ENCODE assay signal across 21 cellular contexts in the genomic region with DNA sequence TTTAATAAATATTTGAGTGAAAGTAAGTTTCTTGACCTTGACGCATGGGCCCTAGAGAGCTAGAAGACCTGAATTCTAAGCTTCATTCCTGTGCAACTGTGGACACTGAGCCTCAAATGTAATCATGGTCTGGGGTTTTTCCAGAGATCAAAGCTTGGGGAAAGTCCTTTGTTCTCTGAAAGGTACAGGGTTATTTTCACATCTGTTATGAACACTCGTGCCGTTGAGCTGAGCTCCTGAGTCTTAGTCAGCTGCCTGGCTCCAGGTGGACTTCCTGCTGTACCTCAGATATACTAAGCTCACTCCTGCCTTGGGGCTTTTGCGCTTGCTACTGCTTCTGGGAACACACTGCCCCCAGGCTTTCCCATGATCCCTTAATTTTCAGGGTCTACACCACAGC. TPM values are rescaled to one million over a fixed set of nuclear protein-coding genes. Genes with fewer than 3 reads are reported as not detected.
DNase-seq lines count a peak whose midpoint lies in the region; ATAC-seq and FAIRE-seq lines count a peak whose summit lies in the region.
"Had no signal": no experiment of that assay in that cellular context is flagged by ENCODE, and none has a peak within 500 bp of the region (broad histone marks: within the 10 kb centered on the region; RNA-seq: fewer than 3 reads in every experiment).

No MANE protein-coding gene starts in this region.

- peak overlapping the region; percentile 56 to 58 for H3K4me3 Mint-ChIP-seq in activated T-cell treated with anti-CD3 and anti-CD28 coated beads, Interleukin-2, amount 50 U/mL, for 72 hours
- no peak overlapping the region for H3K4me3 Mint-ChIP-seq in stimulated activated effector memory CD8-positive, alpha-beta T cell treated with anti-CD3 and anti-CD28 coated beads, Interleukin-12 subunit alpha, Interleukin-12 subunit beta, amount 100 ng/mL, for 72 hours
- H3K4me3 Mint-ChIP-seq: CD4-positive, alpha-beta memory T cell; central memory CD8-positive, alpha-beta T cell; mesothelial cell of epicardium; nephron had no signal

- no peaks in the 10 kb centered on the region for H3K27me3 Mint-ChIP-seq in activated T-cell treated with anti-CD3 and anti-CD28 coated beads, Interleukin-2, amount 50 U/mL, for 72 hours (ENCODE audit: low read depth)
- H3K27me3 Mint-ChIP-seq: CD4-positive, alpha-beta memory T cell; central memory CD8-positive, alpha-beta T cell had no signal

- H3K36me3 Mint-ChIP-seq in activated T-cell treated with anti-CD3 and anti-CD28 coated beads, Interleukin-2, amount 50 U/mL, for 72 hours (ENCODE audit: insufficient read depth in 2 of 2) = peaks cover 1 to 4% of the 10 kb centered on the region in 2 donors
- H3K36me3 Mint-ChIP-seq in stimulated activated effector memory CD8-positive, alpha-beta T cell treated with anti-CD3 and anti-CD28 coated beads, Interleukin-12 subunit alpha, Interleukin-12 subunit beta, amount 100 ng/mL, for 72 hours = no peaks in the 10 kb centered on the region
- H3K36me3 Mint-ChIP-seq: CD4-positive, alpha-beta memory T cell; mesothelial cell of epicardium had no signal

- DNase-seq in activated T-cell treated with anti-CD3 and anti-CD28 coated beads, Interleukin-2, amount 50 U/mL, for 72 hours = peak; percentile 51 to 67
- DNase-seq in activated T-cell treated with anti-CD3 and anti-CD28 coated beads, Interleukin-2, amount 50 U/mL, for 1 hour = no peak
- no peak for DNase-seq in GM19239 (ENCODE audit: insufficient read length, low spot score)
- no peak for DNase-seq in stimulated activated effector memory CD8-positive, alpha-beta T cell treated with anti-CD3 and anti-CD28 coated beads, Interleukin-12 subunit alpha, Interleukin-12 subunit beta, amount 100 ng/mL, for 72 hours (ENCODE audit: low spot score in 2 of 2)
- no peak for DNase-seq in cerebellar cortex (ENCODE audit: low spot score)
- DNase-seq: activated effector memory CD4-positive, alpha-beta T cell treated with anti-CD3 and anti-CD28 coated beads, Interleukin-2, amount 50 U/mL, for 16 hours; anterior cingulate cortex; CD4-positive, alpha-beta memory T cell; DMS79; effector CD8-positive, alpha-beta T cell; esophagus squamous epithelium; HCEC 1CT; NCI-H1930 had no signal

- H3K27ac Mint-ChIP-seq in activated T-cell treated with anti-CD3 and anti-CD28 coated beads, Interleukin-2, amount 50 U/mL, for 72 hours = no peak overlapping the region
- no peak overlapping the region for H3K27ac Mint-ChIP-seq in stimulated activated effector memory CD8-positive, alpha-beta T cell treated with anti-CD3 and anti-CD28 coated beads, Interleukin-12 subunit alpha, Interleukin-12 subunit beta, amount 100 ng/mL, for 72 hours
- H3K27ac Mint-ChIP-seq: mesothelial cell of epicardium, nephron had no signal

- peak; percentile 73 to 77 for ATAC-seq in activated T-cell treated with anti-CD3 and anti-CD28 coated beads, Interleukin-2, amount 50 U/mL, for 72 hours (replicated peaks in 1 of 2)
- ATAC-seq in stimulated activated effector memory CD8-positive, alpha-beta T cell treated with anti-CD3 and anti-CD28 coated beads, Interleukin-12 subunit alpha, Interleukin-12 subunit beta, amount 100 ng/mL, for 72 hours = peak; percentile 32
- ATAC-seq in GM18511 (IDR thresholded peaks at IDR 0.05; ENCODE audit: unreplicated experiment) = no peak
- ATAC-seq: K562 had no signal

- peaks cover 54% of the 10 kb centered on the region for H3K4me1 Mint-ChIP-seq in activated T-cell treated with anti-CD3 and anti-CD28 coated beads, Interleukin-2, amount 50 U/mL, for 72 hours (ENCODE audit: low read depth)
- H3K4me1 Mint-ChIP-seq in stimulated activated effector memory CD8-positive, alpha-beta T cell treated with anti-CD3 and anti-CD28 coated beads, Interleukin-12 subunit alpha, Interleukin-12 subunit beta, amount 100 ng/mL, for 72 hours = peaks cover 9% of the 10 kb centered on the region
- H3K4me1 Mint-ChIP-seq: central memory CD8-positive, alpha-beta T cell; nephron had no signal

- peak; percentile 58 for FAIRE-seq in GM19239 (lab: Jason Lieb, UNC)
- FAIRE-seq: K562 had no signal

- peaks cover 0 to 2% of the 10 kb centered on the region in 2 donors for H3K9me3 Mint-ChIP-seq in activated T-cell treated with anti-CD3 and anti-CD28 coated beads, Interleukin-2, amount 50 U/mL, for 72 hours
- no peaks in the 10 kb centered on the region for H3K9me3 Mint-ChIP-seq in stimulated activated effector memory CD8-positive, alpha-beta T cell treated with anti-CD3 and anti-CD28 coated beads, Interleukin-12 subunit alpha, Interleukin-12 subunit beta, amount 100 ng/mL, for 72 hours
- H3K9me3 Mint-ChIP-seq: CD4-positive, alpha-beta memory T cell; central memory CD8-positive, alpha-beta T cell; mesothelial cell of epicardium; nephron had no signal

RNA-seq across cellular contexts. Expression of gene ZBTB32, which starts 7.5 kb away (rescaled TPM):
- total RNA-seq in activated T-cell treated with anti-CD3 and anti-CD28 coated beads, Interleukin-2, amount 50 U/mL, for 72 hours = 100 to 1,000 TPM; 147 to 192 TPM
- total RNA-seq: mesothelial cell of epicardium, NCI-H460, suprapubic skin, vagina had no signal

RNA-seq across cellular contexts. Expression of gene KMT2B, which starts 21.0 kb away (rescaled TPM):
- total RNA-seq in activated T-cell treated with anti-CD3 and anti-CD28 coated beads, Interleukin-2, amount 50 U/mL, for 72 hours = 10 to 100 TPM; 63.0 to 71.5 TPM

RNA-seq across cellular contexts. Expression of gene UPK1A, which starts 30.5 kb away (rescaled TPM):
- under 1 TPM; 0.86 to 0.93 TPM for total RNA-seq in activated T-cell treated with anti-CD3 and anti-CD28 coated beads, Interleukin-2, amount 50 U/mL, for 72 hours
- total RNA-seq: K562 had no signal

RNA-seq across cellular contexts. Expression of gene IGFLR1, which starts 45.4 kb away (rescaled TPM):
- total RNA-seq in activated T-cell treated with anti-CD3 and anti-CD28 coated beads, Interleukin-2, amount 50 U/mL, for 72 hours = 100 to 1,000 TPM; 253 to 274 TPM

RNA-seq across cellular contexts. Expression of gene U2AF1L4, which starts 48.4 kb away (rescaled TPM):
- total RNA-seq in activated T-cell treated with anti-CD3 and anti-CD28 coated beads, Interleukin-2, amount 50 U/mL, for 72 hours = 10 to 100 TPM; 71.0 to 83.6 TPM

Comparison
In these comparisons a context has a peak if more than half of its experiments do, and no peak if none do; other contexts are left out.
1. DNase-seq: peak in activated T-cell treated with anti-CD3 and anti-CD28 coated beads, Interleukin-2, amount 50 U/mL, for 72 hours (2 of 2); none in activated T-cell treated with anti-CD3 and anti-CD28 coated beads, Interleukin-2, amount 50 U/mL, for 1 hour (single experiment), GM19239 (single experiment), stimulated activated effector memory CD8-positive, alpha-beta T cell treated with anti-CD3 and anti-CD28 coated beads, Interleukin-12 subunit alpha, Interleukin-12 subunit beta, amount 100 ng/mL, for 72 hours (0 of 2) and cerebellar cortex (single experiment).